In the genomic region with DNA sequence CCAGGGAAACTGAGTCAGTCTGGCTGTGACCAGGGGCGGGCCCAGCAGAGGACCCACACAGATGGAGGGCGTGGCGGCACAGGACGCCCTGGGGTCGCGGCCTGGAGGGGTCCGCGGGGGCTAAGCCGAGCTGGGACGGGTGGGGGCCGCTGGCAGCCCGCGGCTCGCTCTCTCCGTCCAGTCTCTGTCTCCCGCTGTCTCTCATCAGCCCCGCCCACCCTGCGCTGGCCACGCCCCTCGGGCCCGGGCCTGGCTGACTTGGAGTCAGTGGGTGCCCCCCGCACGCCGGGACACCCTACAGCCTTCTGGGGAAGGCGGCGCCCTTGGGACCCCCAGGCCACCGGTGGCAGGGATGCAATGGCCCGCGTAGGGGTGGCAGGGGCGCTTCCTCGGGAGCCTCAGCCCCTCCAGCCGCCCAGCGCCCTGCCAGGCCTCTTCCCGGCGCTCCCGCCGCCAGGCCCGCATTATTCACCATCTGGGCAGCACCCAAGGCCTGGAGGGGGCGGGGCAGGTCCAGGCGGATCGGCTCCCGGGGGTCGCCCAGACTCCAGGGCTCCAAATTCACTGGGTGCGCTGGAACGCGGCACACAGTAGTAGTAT, we compare ENCODE assay signal across 1 cellular context.
TF ChIP-seq lines count a peak whose summit lies in the region.

TSS of gene TBXA2R (minus strand) at position 186 of the 600 bp plus-strand sequence. CDS start 6,241 bp downstream, outside the sequence.

TF ChIP-seq in K562, 482 proteins besides CTCF, POLR2A, EP300 and RAD21 (continued from another document and continues in another):
- TF ChIP-seq, protein P1, sequence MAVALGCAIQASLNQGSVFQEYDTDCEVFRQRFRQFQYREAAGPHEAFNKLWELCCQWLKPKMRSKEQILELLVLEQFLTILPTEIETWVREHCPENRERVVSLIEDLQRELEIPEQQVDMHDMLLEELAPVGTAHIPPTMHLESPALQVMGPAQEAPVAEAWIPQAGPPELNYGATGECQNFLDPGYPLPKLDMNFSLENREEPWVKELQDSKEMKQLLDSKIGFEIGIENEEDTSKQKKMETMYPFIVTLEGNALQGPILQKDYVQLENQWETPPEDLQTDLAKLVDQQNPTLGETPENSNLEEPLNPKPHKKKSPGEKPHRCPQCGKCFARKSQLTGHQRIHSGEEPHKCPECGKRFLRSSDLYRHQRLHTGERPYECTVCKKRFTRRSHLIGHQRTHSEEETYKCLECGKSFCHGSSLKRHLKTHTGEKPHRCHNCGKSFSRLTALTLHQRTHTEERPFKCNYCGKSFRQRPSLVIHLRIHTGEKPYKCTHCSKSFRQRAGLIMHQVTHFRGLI (CRISPR knock-in tag; IDR thresholded peaks at IDR 0.05): no peak
- TF ChIP-seq, protein P2, sequence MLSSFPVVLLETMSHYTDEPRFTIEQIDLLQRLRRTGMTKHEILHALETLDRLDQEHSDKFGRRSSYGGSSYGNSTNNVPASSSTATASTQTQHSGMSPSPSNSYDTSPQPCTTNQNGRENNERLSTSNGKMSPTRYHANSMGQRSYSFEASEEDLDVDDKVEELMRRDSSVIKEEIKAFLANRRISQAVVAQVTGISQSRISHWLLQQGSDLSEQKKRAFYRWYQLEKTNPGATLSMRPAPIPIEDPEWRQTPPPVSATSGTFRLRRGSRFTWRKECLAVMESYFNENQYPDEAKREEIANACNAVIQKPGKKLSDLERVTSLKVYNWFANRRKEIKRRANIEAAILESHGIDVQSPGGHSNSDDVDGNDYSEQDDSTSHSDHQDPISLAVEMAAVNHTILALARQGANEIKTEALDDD (IDR thresholded peaks at IDR 0.05): no peak
- no peak for TF ChIP-seq ZNF518B (CRISPR knock-in tag; IDR thresholded peaks at IDR 0.05)
- peak; percentile 8; the same call in 1 of the 2 replicates for TF ChIP-seq NFIC (IDR thresholded peaks at IDR 0.05)
- TF ChIP-seq ZNF143 (CRISPR knock-in tag; IDR thresholded peaks at IDR 0.05): no peak
- TF ChIP-seq ARHGAP35 (IDR thresholded peaks at IDR 0.05; ENCODE audit: partially characterized antibody): no peak
- no peak for TF ChIP-seq ZBTB33 (CRISPR knock-in tag; IDR thresholded peaks at IDR 0.05)
- TF ChIP-seq, protein P3, sequence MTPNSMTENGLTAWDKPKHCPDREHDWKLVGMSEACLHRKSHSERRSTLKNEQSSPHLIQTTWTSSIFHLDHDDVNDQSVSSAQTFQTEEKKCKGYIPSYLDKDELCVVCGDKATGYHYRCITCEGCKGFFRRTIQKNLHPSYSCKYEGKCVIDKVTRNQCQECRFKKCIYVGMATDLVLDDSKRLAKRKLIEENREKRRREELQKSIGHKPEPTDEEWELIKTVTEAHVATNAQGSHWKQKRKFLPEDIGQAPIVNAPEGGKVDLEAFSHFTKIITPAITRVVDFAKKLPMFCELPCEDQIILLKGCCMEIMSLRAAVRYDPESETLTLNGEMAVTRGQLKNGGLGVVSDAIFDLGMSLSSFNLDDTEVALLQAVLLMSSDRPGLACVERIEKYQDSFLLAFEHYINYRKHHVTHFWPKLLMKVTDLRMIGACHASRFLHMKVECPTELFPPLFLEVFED (CRISPR knock-in tag; conservative IDR thresholded peaks at IDR 0.05): no peak
- TF ChIP-seq GTF2F1 (IDR thresholded peaks at IDR 0.05; ENCODE audit: low read depth, low read length): no peak
- TF ChIP-seq, protein P4, sequence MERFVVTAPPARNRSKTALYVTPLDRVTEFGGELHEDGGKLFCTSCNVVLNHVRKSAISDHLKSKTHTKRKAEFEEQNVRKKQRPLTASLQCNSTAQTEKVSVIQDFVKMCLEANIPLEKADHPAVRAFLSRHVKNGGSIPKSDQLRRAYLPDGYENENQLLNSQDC (CRISPR knock-in tag; IDR thresholded peaks at IDR 0.05): no peak
- no peak for TF ChIP-seq ZNF146 (CRISPR knock-in tag; IDR thresholded peaks at IDR 0.05; ENCODE audit: unreplicated experiment)
- TF ChIP-seq TCF7 (IDR thresholded peaks at IDR 0.05; ENCODE audit: borderline replicate concordance): no peak
- no peak for TF ChIP-seq HOXB6 (CRISPR knock-in tag; IDR thresholded peaks at IDR 0.05; ENCODE audit: borderline replicate concordance)
- TF ChIP-seq, protein P5, sequence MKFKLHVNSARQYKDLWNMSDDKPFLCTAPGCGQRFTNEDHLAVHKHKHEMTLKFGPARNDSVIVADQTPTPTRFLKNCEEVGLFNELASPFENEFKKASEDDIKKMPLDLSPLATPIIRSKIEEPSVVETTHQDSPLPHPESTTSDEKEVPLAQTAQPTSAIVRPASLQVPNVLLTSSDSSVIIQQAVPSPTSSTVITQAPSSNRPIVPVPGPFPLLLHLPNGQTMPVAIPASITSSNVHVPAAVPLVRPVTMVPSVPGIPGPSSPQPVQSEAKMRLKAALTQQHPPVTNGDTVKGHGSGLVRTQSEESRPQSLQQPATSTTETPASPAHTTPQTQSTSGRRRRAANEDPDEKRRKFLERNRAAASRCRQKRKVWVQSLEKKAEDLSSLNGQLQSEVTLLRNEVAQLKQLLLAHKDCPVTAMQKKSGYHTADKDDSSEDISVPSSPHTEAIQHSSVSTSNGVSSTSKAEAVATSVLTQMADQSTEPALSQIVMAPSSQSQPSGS (CRISPR knock-in tag; IDR thresholded peaks at IDR 0.05): no peak
- TF ChIP-seq MAZ (CRISPR knock-in tag; conservative IDR thresholded peaks at IDR 0.05 in 1 of 2, IDR thresholded peaks at IDR 0.05 in 1 of 2): peak; percentile 67 to 83; a peak in 3 of 4 replicates
- TF ChIP-seq, protein P6, sequence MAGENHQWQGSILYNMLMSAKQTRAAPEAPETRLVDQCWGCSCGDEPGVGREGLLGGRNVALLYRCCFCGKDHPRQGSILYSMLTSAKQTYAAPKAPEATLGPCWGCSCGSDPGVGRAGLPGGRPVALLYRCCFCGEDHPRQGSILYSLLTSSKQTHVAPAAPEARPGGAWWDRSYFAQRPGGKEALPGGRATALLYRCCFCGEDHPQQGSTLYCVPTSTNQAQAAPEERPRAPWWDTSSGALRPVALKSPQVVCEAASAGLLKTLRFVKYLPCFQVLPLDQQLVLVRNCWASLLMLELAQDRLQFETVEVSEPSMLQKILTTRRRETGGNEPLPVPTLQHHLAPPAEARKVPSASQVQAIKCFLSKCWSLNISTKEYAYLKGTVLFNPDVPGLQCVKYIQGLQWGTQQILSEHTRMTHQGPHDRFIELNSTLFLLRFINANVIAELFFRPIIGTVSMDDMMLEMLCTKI (IDR thresholded peaks at IDR 0.05; ENCODE audit: partially characterized antibody): no peak
- TF ChIP-seq DNMT1 (IDR thresholded peaks at IDR 0.05): no peak
- no peak for TF ChIP-seq PHTF2 (CRISPR knock-in tag; IDR thresholded peaks at IDR 0.05)
- TF ChIP-seq SUPT5H (IDR thresholded peaks at IDR 0.05): peak; percentile 29; the same call in 1 of the 2 replicates
- TF ChIP-seq HMGN3 (IDR thresholded peaks at IDR 0.05; ENCODE audit: borderline replicate concordance, extremely low read depth, insufficient read length, low read depth, low read length): peak; percentile 37
- no peak for TF ChIP-seq SP2 (IDR thresholded peaks at IDR 0.05; ENCODE audit: extremely low read depth, low read depth, low read length, poor library complexity, severe bottlenecking)
- TF ChIP-seq PRMT5 (CRISPR knock-in tag; IDR thresholded peaks at IDR 0.05): no peak
- TF ChIP-seq BACH1 (tag; IDR thresholded peaks at IDR 0.05): no peak
- peak; percentile 25; the same call in 1 of the 2 replicates for TF ChIP-seq ZNF263 (CRISPR knock-in tag; IDR thresholded peaks at IDR 0.05; ENCODE audit: borderline replicate concordance)
- no peak for TF ChIP-seq HDAC6 (IDR thresholded peaks at IDR 0.05; ENCODE audit: low read depth, low read length)
- TF ChIP-seq POLR2G (IDR thresholded peaks at IDR 0.05; ENCODE audit: low read depth, low read length): peak; percentile 68
- peak; percentile 23; the same call in 1 of the 2 replicates for TF ChIP-seq BRD4 (IDR thresholded peaks at IDR 0.05)
- TF ChIP-seq, protein P7, sequence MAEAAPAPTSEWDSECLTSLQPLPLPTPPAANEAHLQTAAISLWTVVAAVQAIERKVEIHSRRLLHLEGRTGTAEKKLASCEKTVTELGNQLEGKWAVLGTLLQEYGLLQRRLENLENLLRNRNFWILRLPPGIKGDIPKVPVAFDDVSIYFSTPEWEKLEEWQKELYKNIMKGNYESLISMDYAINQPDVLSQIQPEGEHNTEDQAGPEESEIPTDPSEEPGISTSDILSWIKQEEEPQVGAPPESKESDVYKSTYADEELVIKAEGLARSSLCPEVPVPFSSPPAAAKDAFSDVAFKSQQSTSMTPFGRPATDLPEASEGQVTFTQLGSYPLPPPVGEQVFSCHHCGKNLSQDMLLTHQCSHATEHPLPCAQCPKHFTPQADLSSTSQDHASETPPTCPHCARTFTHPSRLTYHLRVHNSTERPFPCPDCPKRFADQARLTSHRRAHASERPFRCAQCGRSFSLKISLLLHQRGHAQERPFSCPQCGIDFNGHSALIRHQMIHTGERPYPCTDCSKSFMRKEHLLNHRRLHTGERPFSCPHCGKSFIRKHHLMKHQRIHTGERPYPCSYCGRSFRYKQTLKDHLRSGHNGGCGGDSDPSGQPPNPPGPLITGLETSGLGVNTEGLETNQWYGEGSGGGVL (CRISPR knock-in tag; IDR thresholded peaks at IDR 0.05): no peak
- no peak for TF ChIP-seq ZNF41 (CRISPR knock-in tag; conservative IDR thresholded peaks at IDR 0.05)
- TF ChIP-seq ZNF134 (CRISPR knock-in tag; conservative IDR thresholded peaks at IDR 0.05): no peak
- no peak for TF ChIP-seq FOXK2 (conservative IDR thresholded peaks at IDR 0.05 in 1 of 2, IDR thresholded peaks at IDR 0.05 in 1 of 2; ENCODE audit: low read depth in 2 of 2)
- no peak for TF ChIP-seq MYBL2 (IDR thresholded peaks at IDR 0.05; ENCODE audit: low read depth)
- no peak for TF ChIP-seq MYBL2 (CRISPR knock-in tag; IDR thresholded peaks at IDR 0.05; ENCODE audit: borderline replicate concordance)
- TF ChIP-seq NR2C2 (CRISPR knock-in tag; IDR thresholded peaks at IDR 0.05): no peak
- TF ChIP-seq NR2C2 (tag; IDR thresholded peaks at IDR 0.05): no peak
- no peak for TF ChIP-seq SNIP1 (IDR thresholded peaks at IDR 0.05; ENCODE audit: low read depth)
